In the genomic region with DNA sequence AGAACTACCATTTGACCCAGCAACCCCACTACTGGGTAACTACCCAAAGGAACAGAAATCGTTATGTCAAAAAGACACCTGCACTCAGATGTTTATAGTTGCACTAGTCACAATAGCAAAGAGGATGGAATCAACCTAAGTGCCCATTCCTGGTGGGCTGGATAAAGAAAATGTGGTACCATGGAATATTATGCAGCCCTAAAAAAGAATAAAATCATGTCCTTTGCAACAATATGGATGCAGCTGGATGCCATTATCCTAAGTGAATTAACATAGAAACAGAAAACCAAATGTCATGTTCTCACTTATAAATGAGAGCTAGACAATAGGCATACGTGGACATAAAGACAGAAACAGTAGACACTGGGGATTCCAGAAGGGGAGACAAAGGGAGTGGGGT, we compare ENCODE assay signal across 2 cellular contexts.
A peak's percentile ranks its signal among the peaks of the same experiment; 100 is the strongest.
TF ChIP-seq lines count a peak whose summit lies in the region.

No MANE protein-coding gene starts in this region.

TF ChIP-seq in K562, 482 proteins besides CTCF, POLR2A, EP300 and RAD21:
- TF ChIP-seq ZNF146 (CRISPR knock-in tag; IDR thresholded peaks at IDR 0.05; ENCODE audit: unreplicated experiment) (peak; percentile 97), ADNP (tag; IDR thresholded peaks at IDR 0.05) (peak; percentile 39; the same call in 1 of the 2 replicates), RBM25 (IDR thresholded peaks at IDR 0.05; ENCODE audit: low read depth, low read length, severe bottlenecking) (peak; percentile 80), BCOR (IDR thresholded peaks at IDR 0.05) (peak; percentile 65), CBX1 (IDR thresholded peaks at IDR 0.05; ENCODE audit: low read depth) (0 out of 2 replicates have a peak, but pooled peaks have one; percentile 43), NR4A1 (CRISPR knock-in tag; IDR thresholded peaks at IDR 0.05) (no peak), NR4A1 (tag; IDR thresholded peaks at IDR 0.05) (no peak), SMARCE1 (IDR thresholded peaks at IDR 0.05) (no peak), KDM1A (IDR thresholded peaks at IDR 0.05) (peak in 1 of 2 experiments; percentile 40; a peak in 3 of 4 replicates)

TF ChIP-seq in HepG2, 621 proteins besides CTCF, POLR2A, EP300 and RAD21:
- TF ChIP-seq KDM1A (CRISPR knock-in tag; IDR thresholded peaks at IDR 0.05) (peak; percentile 61; the same call in 1 of the 2 replicates), ZNF672 (CRISPR knock-in tag; IDR thresholded peaks at IDR 0.05) (no peak), PAF1 (CRISPR knock-in tag; IDR thresholded peaks at IDR 0.05) (no peak), STAT5B (CRISPR knock-in tag; IDR thresholded peaks at IDR 0.05) (no peak), CHD2 (IDR thresholded peaks at IDR 0.05; ENCODE audit: low read depth, low read length) (no peak), ZMYM3 (CRISPR knock-in tag; IDR thresholded peaks at IDR 0.05) (0 out of 2 replicates have a peak, but pooled peaks have one; percentile 68), GABPB1 (CRISPR knock-in tag; IDR thresholded peaks at IDR 0.05) (no peak), SALL2 (CRISPR knock-in tag; IDR thresholded peaks at IDR 0.05) (no peak), DNMT3B (CRISPR knock-in tag; conservative IDR thresholded peaks at IDR 0.05) (no peak), ZNF337 (CRISPR knock-in tag; IDR thresholded peaks at IDR 0.05; ENCODE audit: borderline replicate concordance, low read depth) (no peak)
- TF ChIP-seq, protein P1, sequence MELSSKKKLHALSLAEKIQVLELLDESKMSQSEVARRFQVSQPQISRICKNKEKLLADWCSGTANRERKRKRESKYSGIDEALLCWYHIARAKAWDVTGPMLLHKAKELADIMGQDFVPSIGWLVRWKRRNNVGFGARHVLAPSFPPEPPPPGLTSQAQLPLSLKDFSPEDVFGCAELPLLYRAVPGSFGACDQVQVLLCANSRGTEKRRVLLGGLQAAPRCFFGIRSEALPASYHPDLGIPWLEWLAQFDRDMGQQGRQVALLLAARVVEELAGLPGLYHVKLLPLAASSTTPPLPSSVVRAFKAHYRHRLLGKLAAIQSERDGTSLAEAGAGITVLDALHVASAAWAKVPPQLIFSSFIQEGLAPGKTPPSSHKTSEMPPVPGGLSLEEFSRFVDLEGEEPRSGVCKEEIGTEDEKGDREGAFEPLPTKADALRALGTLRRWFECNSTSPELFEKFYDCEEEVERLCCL (CRISPR knock-in tag; IDR thresholded peaks at IDR 0.05; ENCODE audit: borderline replicate concordance): no peak
- TF ChIP-seq, protein P2, sequence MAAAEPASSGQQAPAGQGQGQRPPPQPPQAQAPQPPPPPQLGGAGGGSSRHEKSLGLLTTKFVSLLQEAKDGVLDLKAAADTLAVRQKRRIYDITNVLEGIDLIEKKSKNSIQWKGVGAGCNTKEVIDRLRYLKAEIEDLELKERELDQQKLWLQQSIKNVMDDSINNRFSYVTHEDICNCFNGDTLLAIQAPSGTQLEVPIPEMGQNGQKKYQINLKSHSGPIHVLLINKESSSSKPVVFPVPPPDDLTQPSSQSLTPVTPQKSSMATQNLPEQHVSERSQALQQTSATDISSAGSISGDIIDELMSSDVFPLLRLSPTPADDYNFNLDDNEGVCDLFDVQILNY (CRISPR knock-in tag; conservative IDR thresholded peaks at IDR 0.05): no peak
